Comparison of ENCODE assay signal across 1 cellular context in the genomic region with DNA sequence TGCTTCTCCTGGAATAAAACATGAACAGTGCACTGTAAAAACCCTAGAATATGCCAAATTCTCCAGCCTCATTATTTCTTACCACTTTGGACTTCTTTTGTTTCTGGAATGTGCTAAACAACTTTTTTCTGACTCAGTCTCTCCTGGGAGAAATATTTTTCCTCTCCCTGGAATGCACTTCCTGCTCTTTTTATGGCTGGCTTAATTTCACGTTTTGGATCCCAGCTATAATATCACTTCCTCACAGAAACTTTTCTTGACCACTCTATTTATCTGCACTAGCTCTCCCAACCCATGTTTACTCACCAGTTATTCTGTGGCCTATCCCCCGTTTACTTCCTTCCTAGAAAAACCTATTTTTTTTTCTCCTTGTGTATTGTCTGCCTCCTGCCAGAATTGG.
TF ChIP-seq lines count a peak whose summit lies in the region.

No MANE protein-coding gene starts in this region.

TF ChIP-seq in SK-N-SH, 30 proteins besides CTCF, POLR2A, EP300 and RAD21 (continued from another document):
- no peak for TF ChIP-seq EZH2phosphoT487 (IDR thresholded peaks at IDR 0.05; ENCODE audit: borderline replicate concordance, low read depth)
- TF ChIP-seq NRF1 (IDR thresholded peaks at IDR 0.05; ENCODE audit: low read depth, low read length) = no peak
- no peak for TF ChIP-seq FOXJ3 (CRISPR knock-in tag; IDR thresholded peaks at IDR 0.05)
- no peak for TF ChIP-seq POLR2AphosphoS5 (IDR thresholded peaks at IDR 0.05; ENCODE audit: low read depth, low read length)
- TF ChIP-seq, protein P1, sequence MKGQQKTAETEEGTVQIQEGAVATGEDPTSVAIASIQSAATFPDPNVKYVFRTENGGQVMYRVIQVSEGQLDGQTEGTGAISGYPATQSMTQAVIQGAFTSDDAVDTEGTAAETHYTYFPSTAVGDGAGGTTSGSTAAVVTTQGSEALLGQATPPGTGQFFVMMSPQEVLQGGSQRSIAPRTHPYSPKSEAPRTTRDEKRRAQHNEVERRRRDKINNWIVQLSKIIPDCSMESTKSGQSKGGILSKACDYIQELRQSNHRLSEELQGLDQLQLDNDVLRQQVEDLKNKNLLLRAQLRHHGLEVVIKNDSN (IDR thresholded peaks at IDR 0.05; ENCODE audit: borderline replicate concordance, low read depth) = no peak
- TF ChIP-seq SIN3A (IDR thresholded peaks at IDR 0.05; ENCODE audit: borderline replicate concordance, low read depth, low read length) = no peak
- TF ChIP-seq GATA2 (CRISPR knock-in tag; IDR thresholded peaks at IDR 0.05) = no peak
- TF ChIP-seq, protein P2, sequence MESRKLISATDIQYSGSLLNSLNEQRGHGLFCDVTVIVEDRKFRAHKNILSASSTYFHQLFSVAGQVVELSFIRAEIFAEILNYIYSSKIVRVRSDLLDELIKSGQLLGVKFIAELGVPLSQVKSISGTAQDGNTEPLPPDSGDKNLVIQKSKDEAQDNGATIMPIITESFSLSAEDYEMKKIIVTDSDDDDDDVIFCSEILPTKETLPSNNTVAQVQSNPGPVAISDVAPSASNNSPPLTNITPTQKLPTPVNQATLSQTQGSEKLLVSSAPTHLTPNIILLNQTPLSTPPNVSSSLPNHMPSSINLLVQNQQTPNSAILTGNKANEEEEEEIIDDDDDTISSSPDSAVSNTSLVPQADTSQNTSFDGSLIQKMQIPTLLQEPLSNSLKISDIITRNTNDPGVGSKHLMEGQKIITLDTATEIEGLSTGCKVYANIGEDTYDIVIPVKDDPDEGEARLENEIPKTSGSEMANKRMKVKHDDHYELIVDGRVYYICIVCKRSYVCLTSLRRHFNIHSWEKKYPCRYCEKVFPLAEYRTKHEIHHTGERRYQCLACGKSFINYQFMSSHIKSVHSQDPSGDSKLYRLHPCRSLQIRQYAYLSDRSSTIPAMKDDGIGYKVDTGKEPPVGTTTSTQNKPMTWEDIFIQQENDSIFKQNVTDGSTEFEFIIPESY (IDR thresholded peaks at IDR 0.05; ENCODE audit: borderline replicate concordance, low read depth) = no peak
- TF ChIP-seq NFIC (IDR thresholded peaks at IDR 0.05; ENCODE audit: borderline replicate concordance) = no peak
- TF ChIP-seq RCOR1 (IDR thresholded peaks at IDR 0.05; ENCODE audit: low read length) = no peak
